1 cellular context compared by ENCODE assay signal in genomic region chr12:95326855-95327254, GRCh38.
TF ChIP-seq lines count a peak whose summit lies in the region.

No MANE protein-coding gene starts in this region.

TF ChIP-seq in A549, 52 proteins besides CTCF, POLR2A, EP300 and RAD21 (continued from another document):
- TF ChIP-seq REST (IDR thresholded peaks at IDR 0.05) (0 out of 2 replicates have a peak, but pooled peaks have one; percentile 28), NFE2L2 (conservative IDR thresholded peaks at IDR 0.05; ENCODE audit: low read length) (no peak), HOXB13 (CRISPR knock-in tag; IDR thresholded peaks at IDR 0.05; ENCODE audit: low read depth) (no peak), PHF8 (IDR thresholded peaks at IDR 0.05; ENCODE audit: borderline replicate concordance, low read depth) (no peak), ATOH8 (CRISPR knock-in tag; IDR thresholded peaks at IDR 0.05; ENCODE audit: low read depth) (no peak), HES2 (IDR thresholded peaks at IDR 0.05) (no peak), BHLHE40 (IDR thresholded peaks at IDR 0.05; ENCODE audit: low read depth, low read length) (no peak), ZC3H11A (IDR thresholded peaks at IDR 0.05) (no peak), RCOR1 (IDR thresholded peaks at IDR 0.05; ENCODE audit: low read depth, low read length) (no peak), TFCP2L1 (CRISPR knock-in tag; IDR thresholded peaks at IDR 0.05) (no peak), HEYL (CRISPR knock-in tag; IDR thresholded peaks at IDR 0.05) (no peak), RARB (CRISPR knock-in tag; IDR thresholded peaks at IDR 0.05) (no peak), ZSCAN20 (CRISPR knock-in tag; IDR thresholded peaks at IDR 0.05) (no peak), CHD2 (IDR thresholded peaks at IDR 0.05; ENCODE audit: low read length, partially characterized antibody) (peak; percentile 47), CHD4 (IDR thresholded peaks at IDR 0.05; ENCODE audit: borderline replicate concordance) (no peak), MAFK (IDR thresholded peaks at IDR 0.05; ENCODE audit: partially characterized antibody) (no peak), KDM5A (IDR thresholded peaks at IDR 0.05) (no peak), FOSB (CRISPR knock-in tag; IDR thresholded peaks at IDR 0.05) (no peak), ZNF302 (CRISPR knock-in tag; IDR thresholded peaks at IDR 0.05) (no peak), RNF2 (IDR thresholded peaks at IDR 0.05; ENCODE audit: borderline replicate concordance, low read depth) (no peak), KDM1A (IDR thresholded peaks at IDR 0.05; ENCODE audit: low read depth) (no peak)
- TF ChIP-seq, protein P1, sequence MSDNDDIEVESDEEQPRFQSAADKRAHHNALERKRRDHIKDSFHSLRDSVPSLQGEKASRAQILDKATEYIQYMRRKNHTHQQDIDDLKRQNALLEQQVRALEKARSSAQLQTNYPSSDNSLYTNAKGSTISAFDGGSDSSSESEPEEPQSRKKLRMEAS (IDR thresholded peaks at IDR 0.05), result no peak
